1 cellular context compared by ENCODE assay signal in the genomic region with DNA sequence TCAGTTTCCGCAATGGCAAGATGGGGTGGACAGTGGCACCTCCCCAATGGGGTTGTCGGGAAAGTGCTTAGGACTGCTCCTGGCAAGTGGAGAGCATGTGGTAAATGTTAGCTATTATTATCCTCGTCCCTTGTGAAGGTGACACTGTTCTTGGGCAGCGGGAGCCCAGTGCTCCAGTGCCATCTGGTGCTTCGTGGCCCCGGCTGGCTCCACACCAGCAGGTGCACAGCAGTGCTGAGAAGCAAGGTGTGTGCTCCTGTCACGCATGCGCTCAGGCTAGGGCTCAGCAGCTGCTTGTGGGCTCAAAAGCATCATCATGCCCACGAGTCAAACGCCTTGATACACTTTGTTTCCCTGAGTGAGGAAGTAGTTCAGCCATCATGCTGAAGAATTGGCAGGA.
TF ChIP-seq lines count a peak whose summit lies in the region.

No MANE protein-coding gene starts in this region.

TF ChIP-seq in K562, 482 proteins besides CTCF, POLR2A, EP300 and RAD21:
- no peak for TF ChIP-seq PRDM10 (IDR thresholded peaks at IDR 0.05; ENCODE audit: partially characterized antibody)
- TF ChIP-seq NRF1 (conservative IDR thresholded peaks at IDR 0.05 in 1 of 2, IDR thresholded peaks at IDR 0.05 in 1 of 2) = peak; percentile 56 to 64
